ENCODE assay signal across 31 cellular contexts in the genomic region with DNA sequence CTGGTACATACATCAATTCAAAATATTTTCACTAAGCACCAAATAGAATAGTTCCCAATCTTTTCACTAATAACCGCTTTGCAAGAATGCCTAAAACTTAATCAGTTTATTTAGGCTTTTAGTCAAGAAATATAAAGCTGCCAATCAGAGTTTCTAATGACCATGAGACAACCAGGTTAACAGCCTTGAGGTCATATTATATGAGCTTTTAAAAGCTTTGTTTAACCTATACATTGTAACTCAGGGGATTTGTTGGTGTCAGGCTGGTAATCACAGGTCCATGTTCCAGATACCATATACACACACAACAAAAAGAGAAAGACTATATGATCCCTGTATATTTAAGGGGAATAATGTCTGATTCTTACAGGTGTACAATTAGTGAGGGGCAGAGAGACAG.
"Had no signal": no experiment of that assay in that cellular context is flagged by ENCODE, and none has a peak within 500 bp of the region (broad histone marks: within the 10 kb centered on the region; RNA-seq: fewer than 3 reads in every experiment).

No MANE protein-coding gene starts in this region.

- H3K4me1 Mint-ChIP-seq: activated CD4-positive, alpha-beta T cell treated with anti-CD3 and anti-CD28 coated beads, Interleukin-2, amount 10 ng/mL, durations not matched to agents 24 days and 14 days; activated naive CD4-positive, alpha-beta T cell treated with anti-CD3 and anti-CD28 coated beads, Interleukin-2, amount 50 U/mL, for 24 hours had no signal

- H3K4me1 ChIP-seq: adrenal gland, breast epithelium had no signal

- H3K27me3 Mint-ChIP-seq: activated CD4-positive, alpha-beta T cell treated with anti-CD3 and anti-CD28 coated beads, Interleukin-2, amount 10 ng/mL, durations not matched to agents 24 days and 14 days; activated CD8-positive, alpha-beta T cell treated with anti-CD3 and anti-CD28 coated beads for 36 hours; activated naive CD4-positive, alpha-beta T cell treated with anti-CD3 and anti-CD28 coated beads, Interleukin-2, amount 50 U/mL, for 24 hours had no signal

- H3K4me3 ChIP-seq: adrenal gland, body of pancreas, breast epithelium, PC-9 had no signal

- H3K36me3 Mint-ChIP-seq: activated naive CD4-positive, alpha-beta T cell treated with anti-CD3 and anti-CD28 coated beads, Interleukin-2, amount 50 U/mL, for 24 hours had no signal

- H3K4me3 Mint-ChIP-seq: activated CD4-positive, alpha-beta T cell treated with anti-CD3 and anti-CD28 coated beads, Interleukin-2, amount 10 ng/mL, durations not matched to agents 24 days and 14 days; activated CD8-positive, alpha-beta T cell treated with anti-CD3 and anti-CD28 coated beads for 36 hours; activated naive CD4-positive, alpha-beta T cell treated with anti-CD3 and anti-CD28 coated beads, Interleukin-2, amount 50 U/mL, for 24 hours; activated T-cell treated with anti-CD3 and anti-CD28 coated beads, Interleukin-2, amount 50 U/mL, for 72 hours had no signal

- FAIRE-seq: astrocyte, RCC 7860 had no signal

- H3K9me3 ChIP-seq: adrenal gland, body of pancreas, breast epithelium had no signal

- H3K9me3 Mint-ChIP-seq: activated CD4-positive, alpha-beta T cell treated with anti-CD3 and anti-CD28 coated beads, Interleukin-2, amount 10 ng/mL, durations not matched to agents 24 days and 14 days; activated CD8-positive, alpha-beta T cell treated with anti-CD3 and anti-CD28 coated beads for 36 hours; activated naive CD4-positive, alpha-beta T cell treated with anti-CD3 and anti-CD28 coated beads, Interleukin-2, amount 50 U/mL, for 24 hours; activated T-helper 2 cell treated with anti-CD3 and anti-CD28 coated beads, Interferon-gamma antibody, Interleukin-2, Interleukin-4, amounts not matched to agents 10 μg/mL and 5 μg/mL and 100 μg/mL, durations not matched to agents 14 hours and 24 hours and 36 hours had no signal

- DNase-seq: activated CD4-positive, alpha-beta T cell treated with anti-CD3 and anti-CD28 coated beads for 1 hour; activated CD4-positive, alpha-beta T cell treated with anti-CD3 and anti-CD28 coated beads, Interleukin-2, amount 10 ng/mL, durations not matched to agents 24 days and 14 days; activated CD4-positive, alpha-beta T cell treated with anti-CD3 and anti-CD28 coated beads, Interleukin-2, amount 50 U/mL, for 4 hours; activated CD4-positive, CD25-positive, alpha-beta regulatory T cell; activated CD8-positive, alpha-beta T cell treated with anti-CD3 and anti-CD28 coated beads for 36 hours; activated gamma-delta T cell; activated naive CD4-positive, alpha-beta T cell treated with Interleukin-2 at 50 U/mL for 16 hours; activated T-cell treated with anti-CD3 and anti-CD28 coated beads, Interleukin-2, amount 50 U/mL, for 1 hour; activated T-cell treated with anti-CD3 and anti-CD28 coated beads, Interleukin-2, amount 50 U/mL, for 72 hours; adrenal gland; body of pancreas; caudate nucleus; cerebellar nuclear complex; NCI-H1092 treated with DMSO at 0.1 percent for 48 hours; NCI-H1694; NCI-H2081 treated with DMSO at 0.1 percent for 48 hours; NCI-H226; NCI-H446 treated with DMSO at 0.1 percent for 48 hours; PC-9; SW 1271; T-helper 1 cell; T-helper 2 cell; T-helper 9 cell; WERI-Rb-1 had no signal

- ATAC-seq: activated CD8-positive, alpha-beta T cell treated with anti-CD3 and anti-CD28 coated beads for 36 hours; activated T-cell treated with anti-CD3 and anti-CD28 coated beads, Interleukin-2, amount 50 U/mL, for 72 hours; body of pancreas had no signal

- H3K27ac ChIP-seq: adrenal gland, body of pancreas, breast epithelium, KMS-11, PC-9, RWPE1, WERI-Rb-1 had no signal

- H3K36me3 ChIP-seq: adrenal gland, breast epithelium, WERI-Rb-1 had no signal

- H3K27ac Mint-ChIP-seq: activated CD4-positive, alpha-beta T cell treated with anti-CD3 and anti-CD28 coated beads, Interleukin-2, amount 10 ng/mL, durations not matched to agents 24 days and 14 days; activated CD8-positive, alpha-beta T cell treated with anti-CD3 and anti-CD28 coated beads for 36 hours; activated naive CD4-positive, alpha-beta T cell treated with anti-CD3 and anti-CD28 coated beads, Interleukin-2, amount 50 U/mL, for 24 hours; activated T-cell treated with anti-CD3 and anti-CD28 coated beads, Interleukin-2, amount 50 U/mL, for 72 hours; activated T-helper 2 cell treated with anti-CD3 and anti-CD28 coated beads, Interferon-gamma antibody, Interleukin-2, Interleukin-4, amounts not matched to agents 10 μg/mL and 5 μg/mL and 100 μg/mL, durations not matched to agents 14 hours and 24 hours and 36 hours had no signal
